In genomic region chr18:48806551-48807261, GRCh38 we compare ENCODE assay signal across 9 cellular contexts.
DNase-seq lines count a peak whose midpoint lies in the region; ATAC-seq and TF ChIP-seq lines count a peak whose summit lies in the region.
"Had no signal": no experiment of that assay in that cellular context is flagged by ENCODE, and none has a peak within 500 bp of the region (broad histone marks: within the 10 kb centered on the region; RNA-seq: fewer than 3 reads in every experiment).

No MANE protein-coding gene starts in this region.

- H3K9me3 ChIP-seq in right lobe of liver, result no peaks in the 10 kb centered on the region

- no peak for TF ChIP-seq POLR2A in right lobe of liver (IDR thresholded peaks at IDR 0.05)

- H3K36me3 ChIP-seq in right lobe of liver, result peaks cover 0 to 5% (median 0%) of the 10 kb centered on the region in 4 donors
- H3K36me3 ChIP-seq in urinary bladder (ENCODE audit: insufficient read depth), result no peaks in the 10 kb centered on the region

- H3K4me3 ChIP-seq in right lobe of liver, result no peak overlapping the region
- no peak overlapping the region for H3K4me3 ChIP-seq in urinary bladder (ENCODE audit: low read depth, low read length)

- peak; percentile 37 for DNase-seq in activated T-cell treated with anti-CD3 and anti-CD28 coated beads, Interleukin-2, amount 50 U/mL, for 1 hour
- DNase-seq in activated T-cell treated with anti-CD3 and anti-CD28 coated beads for 4 hours (no peak), astrocyte of the hippocampus (ENCODE audit: low read depth, low spot score) (peak; percentile 28), right lobe of liver (peak in 2 of 3 donors; percentile 30 to 40), GM10248 (ENCODE audit: extremely low spot score) (no peak), GF-D8 (lab: John Stamatoyannopoulos, UW) (no peak)
- DNase-seq: NCI-H1417 treated with DMSO at 0.1 percent for 48 hours had no signal

- H3K27ac ChIP-seq in right lobe of liver, result no peak overlapping the region
- peak overlapping the region; percentile 33 for H3K27ac ChIP-seq in urinary bladder (ENCODE audit: low read depth)

- H3K27me3 ChIP-seq in right lobe of liver, result no peaks in the 10 kb centered on the region

- 58% methylated on average over 8 of the region's 11 CpGs for WGBS in right lobe of liver (ENCODE audit: insufficient coverage, low coverage, low lambda C conversion rate, missing lambda C conversion rate)
- 54% methylated on average over 11 of the region's 11 CpGs for WGBS in urinary bladder

- H3K4me1 ChIP-seq in right lobe of liver (peaks cover 0 to 6% (median 2%) of the 10 kb centered on the region in 4 donors), urinary bladder (ENCODE audit: insufficient read depth) (no peaks in the 10 kb centered on the region)

- POLR2A ChIA-PET in GM10248 (lab: Yijun Ruan, JAX), result no interaction called here

- intact Hi-C loops in right lobe of liver (cut with DNase I), result no loop called here

- CTCF ChIA-PET in GM10248 (lab: Yijun Ruan, JAX), result interaction anchor here (0.9 to 1.4 kb wide), 2 partner anchors 9 to 10 kb away, joined by 3 to 4 read pairs; no protein-coding TSS in a partner anchor

- peak in 2 of 4 donors; percentile 16 to 40 for ATAC-seq in right lobe of liver
- ATAC-seq in HG03175 (IDR thresholded peaks at IDR 0.05; ENCODE audit: unreplicated experiment), result no peak

- TF ChIP-seq CTCF in right lobe of liver (IDR thresholded peaks at IDR 0.05) (no peak), GM10248 (IDR thresholded peaks at IDR 0.05; ENCODE audit: control extremely low read depth, extremely low read depth, low read depth, missing control alignments) (no peak)

Comparison
In these comparisons a context has a peak if more than half of its experiments do, and no peak if none do; other contexts are left out.
1. DNase-seq: peak in activated T-cell treated with anti-CD3 and anti-CD28 coated beads, Interleukin-2, amount 50 U/mL, for 1 hour (single experiment), astrocyte of the hippocampus (single experiment) and right lobe of liver (2 of 3); none in activated T-cell treated with anti-CD3 and anti-CD28 coated beads for 4 hours (single experiment), GM10248 (single experiment) and GF-D8 (single experiment).